Comparison of ENCODE assay signal across 1 cellular context in the genomic region with DNA sequence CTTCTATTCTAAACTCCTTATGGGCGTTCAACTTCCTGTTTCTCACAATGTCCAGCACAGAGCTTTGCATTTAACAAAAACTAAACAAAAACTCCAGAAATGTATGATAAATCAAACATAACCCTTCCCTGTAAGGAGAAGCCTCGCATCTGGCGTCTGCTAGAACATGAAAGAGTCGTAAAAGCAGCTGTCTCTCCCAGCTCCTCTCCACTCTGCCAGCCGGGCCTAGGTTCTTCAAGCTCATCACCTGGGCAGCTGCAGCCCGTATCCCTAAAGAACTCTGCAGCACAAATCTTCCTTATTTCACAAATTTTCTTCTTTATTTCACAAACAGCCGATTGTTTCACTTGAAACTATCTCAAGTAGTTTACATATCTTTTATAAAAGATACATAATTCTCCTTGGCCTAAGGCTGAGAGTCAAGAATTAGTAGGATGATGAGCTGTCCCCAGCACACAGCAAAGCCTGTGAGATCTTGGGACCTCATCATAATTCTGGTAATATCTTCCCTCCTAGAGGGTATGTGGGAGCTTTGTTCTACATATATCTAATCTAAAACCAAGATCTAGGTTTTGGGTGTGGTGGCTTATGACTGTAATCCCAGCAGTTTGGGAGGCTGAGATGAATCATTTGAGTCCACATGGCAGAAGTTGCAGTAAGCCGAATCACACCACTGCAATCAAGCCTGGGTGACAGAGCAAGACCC.
TF ChIP-seq lines count a peak whose summit lies in the region.

No MANE protein-coding gene starts in this region.

TF ChIP-seq in WTC11, 78 proteins besides CTCF, POLR2A, EP300 and RAD21 (continued from another document):
- TF ChIP-seq ZBTB21 (CRISPR knock-in tag; IDR thresholded peaks at IDR 0.05; ENCODE audit: borderline replicate concordance) = no peak
- TF ChIP-seq IRF1 (CRISPR knock-in tag; IDR thresholded peaks at IDR 0.05) = no peak
- no peak for TF ChIP-seq IRF2 (CRISPR knock-in tag; IDR thresholded peaks at IDR 0.05; ENCODE audit: borderline replicate concordance, low read depth)
- no peak for TF ChIP-seq MLX (CRISPR knock-in tag; IDR thresholded peaks at IDR 0.05)
- TF ChIP-seq ESRRA (CRISPR knock-in tag; IDR thresholded peaks at IDR 0.05; ENCODE audit: borderline replicate concordance) = no peak
- TF ChIP-seq ZNF416 (CRISPR knock-in tag; IDR thresholded peaks at IDR 0.05) = no peak
- TF ChIP-seq GTF2I (CRISPR knock-in tag; conservative IDR thresholded peaks at IDR 0.05) = no peak
- no peak for TF ChIP-seq TEAD1 (CRISPR knock-in tag; IDR thresholded peaks at IDR 0.05)
